Comparison of ENCODE assay signal across 8 cellular contexts in genomic region chr1:1741013-1741412, GRCh38. TPM values are rescaled to one million over a fixed set of nuclear protein-coding genes. Genes with fewer than 3 reads are reported as not detected.
A peak's percentile ranks its signal among the peaks of the same experiment; 100 is the strongest.
DNase-seq lines count a peak whose midpoint lies in the region; ATAC-seq, FAIRE-seq and TF ChIP-seq lines count a peak whose summit lies in the region.
"Not testable (repeated sequence)": the region's sequence is repeated elsewhere in the genome, so short reads cannot be mapped to it uniquely, and the experiment has no call there.

No MANE protein-coding gene starts in this region.

- not testable (repeated sequence) for H3K4me3 ChIP-seq in colonic mucosa; fibroblast of villous mesenchyme (ENCODE audit: low read depth, low read length); thoracic aorta

- H3K27me3 Mint-ChIP-seq in activated CD4-positive, alpha-beta T cell treated with anti-CD3 and anti-CD28 coated beads for 36 hours, result not testable (repeated sequence)

- H3K4me1 Mint-ChIP-seq in activated CD4-positive, alpha-beta T cell treated with anti-CD3 and anti-CD28 coated beads for 36 hours, result not testable (repeated sequence)

- intact Hi-C loops in activated CD4-positive, alpha-beta T cell treated with anti-CD3 and anti-CD28 coated beads for 36 hours (cut with DNase I, micrococcal nuclease), result loop anchor here in 1 of 2 experiments (10.0 kb wide), 1 partner anchor 46 kb away; the partner anchor contains the start of gene SLC35E2B
- intact Hi-C loops in colonic mucosa (cut with DNase I), result loop anchor here (10.0 kb wide), 1 partner anchor 46 kb away; the partner anchor contains the start of gene SLC35E2B

- DNase-seq in AG09319 (ENCODE audit: extremely low read depth, low read depth) (peak; percentile 95), H54 (ENCODE audit: insufficient read length, low spot score) (peak; percentile 51), NCI-H226 (peak; percentile 92), fibroblast of villous mesenchyme (ENCODE audit: low read depth) (peak; percentile 99)
- DNase-seq in activated CD4-positive, alpha-beta T cell treated with anti-CD3 and anti-CD28 coated beads for 36 hours; colonic mucosa; omental fat pad (ENCODE audit: low spot score); thoracic aorta (ENCODE audit: low spot score): not testable (repeated sequence)

- FAIRE-seq in H54 (lab: Jason Lieb, UNC), result not testable (repeated sequence)

- H3K27me3 ChIP-seq in colonic mucosa; thoracic aorta (replicated peaks; ENCODE audit: insufficient read depth): not testable (repeated sequence)

- H3K4me1 ChIP-seq in colonic mucosa; thoracic aorta (ENCODE audit: control insufficient read depth in 1 of 2, low read depth in 2 of 2): not testable (repeated sequence)

- POLR2A ChIA-PET in activated CD4-positive, alpha-beta T cell treated with anti-CD3 and anti-CD28 coated beads for 36 hours (lab: Charles Lee), result not testable (repeated sequence)

- H3K9ac ChIP-seq in colonic mucosa (ENCODE audit: low read depth in 2 of 2, low read length in 2 of 2), result not testable (repeated sequence)

- H3K9me3 ChIP-seq in colonic mucosa, thoracic aorta: not testable (repeated sequence)

- H3K4me3 Mint-ChIP-seq in activated CD4-positive, alpha-beta T cell treated with anti-CD3 and anti-CD28 coated beads for 36 hours, result not testable (repeated sequence)

- TF ChIP-seq POLR2A in H54 (IDR thresholded peaks at IDR 0.05; ENCODE audit: low read depth, low read length), result not testable (repeated sequence)

- H3K27ac Mint-ChIP-seq in activated CD4-positive, alpha-beta T cell treated with anti-CD3 and anti-CD28 coated beads for 36 hours, result peak overlapping the region; percentile 8

- not testable (repeated sequence) for TF ChIP-seq CTCF in AG09319 (IDR thresholded peaks at IDR 0.05; ENCODE audit: low read depth, low read length); colonic mucosa (IDR thresholded peaks at IDR 0.05); fibroblast of villous mesenchyme (IDR thresholded peaks at IDR 0.05; ENCODE audit: insufficient read depth, low read depth, low read length); omental fat pad (IDR thresholded peaks at IDR 0.05); thoracic aorta (IDR thresholded peaks at IDR 0.05)

- H3K27ac ChIP-seq in colonic mucosa, result peak overlapping the region; percentile 36
- H3K27ac ChIP-seq in thoracic aorta, result peak overlapping the region in 1 of 2 donors; percentile 63

- CTCF ChIA-PET in activated CD4-positive, alpha-beta T cell treated with anti-CD3 and anti-CD28 coated beads for 36 hours (lab: Charles Lee), result not testable (repeated sequence)

- not testable (repeated sequence) for H3K36me3 ChIP-seq in colonic mucosa, thoracic aorta

- ATAC-seq in activated CD4-positive, alpha-beta T cell treated with anti-CD3 and anti-CD28 coated beads for 36 hours, result not testable (repeated sequence)
- ATAC-seq in omental fat pad (ENCODE audit: low FRiP score) (peak; percentile 24), thoracic aorta (ENCODE audit: insufficient number of reproducible peaks, low FRiP score, low read depth) (peak; percentile 81)

- H3K36me3 Mint-ChIP-seq in activated CD4-positive, alpha-beta T cell treated with anti-CD3 and anti-CD28 coated beads for 36 hours (ENCODE audit: low read depth), result not testable (repeated sequence)

- H3K9me3 Mint-ChIP-seq in activated CD4-positive, alpha-beta T cell treated with anti-CD3 and anti-CD28 coated beads for 36 hours (ENCODE audit: low read depth), result not testable (repeated sequence)

RNA-seq across cellular contexts. Expression of gene CDK11A, which starts 16.9 kb away (rescaled TPM):
- 10 to 100 TPM; 44.3 to 50.5 TPM for total RNA-seq in activated CD4-positive, alpha-beta T cell treated with anti-CD3 and anti-CD28 coated beads for 36 hours
- total RNA-seq in colonic mucosa, result 10 to 100 TPM; 52.2 to 58.5 TPM
- 18.1 and 20.9 TPM in 2 replicates for total RNA-seq in fibroblast of villous mesenchyme
- total RNA-seq in omental fat pad, result 10 to 100 TPM; 25.0 to 77.7 (median 39.0) TPM
- 10 to 100 TPM; 56.3 to 56.7 TPM for total RNA-seq in thoracic aorta

RNA-seq across cellular contexts. Expression of gene NADK, which starts 37.3 kb away (rescaled TPM):
- 10 to 100 TPM; 53.1 to 56.2 TPM for total RNA-seq in activated CD4-positive, alpha-beta T cell treated with anti-CD3 and anti-CD28 coated beads for 36 hours
- 100 to 1,000 TPM; 122 to 146 TPM for total RNA-seq in colonic mucosa
- total RNA-seq in fibroblast of villous mesenchyme, result 44.0 and 48.6 TPM in 2 replicates
- 100 to 1,000 TPM in 3 of 4 donors, 10 to 100 TPM in 1; 97.2 to 136 (median 114) TPM for total RNA-seq in omental fat pad
- 100 to 1,000 TPM in 1 of 2 donors, 10 to 100 TPM in 1; 91.9 to 110 TPM for total RNA-seq in thoracic aorta

RNA-seq across cellular contexts. Expression of gene SLC35E2B, which starts 48.4 kb away (rescaled TPM):
- 10 to 100 TPM; 24.2 to 27.6 TPM for total RNA-seq in activated CD4-positive, alpha-beta T cell treated with anti-CD3 and anti-CD28 coated beads for 36 hours
- total RNA-seq in colonic mucosa (10 to 100 TPM; 41.5 to 57.8 TPM), fibroblast of villous mesenchyme (31.2 and 32.8 TPM in 2 replicates), omental fat pad (10 to 100 TPM; 22.1 to 52.9 (median 36.0) TPM), thoracic aorta (10 to 100 TPM; 37.2 to 48.3 TPM)
